8 cellular contexts compared by ENCODE assay signal in the genomic region with DNA sequence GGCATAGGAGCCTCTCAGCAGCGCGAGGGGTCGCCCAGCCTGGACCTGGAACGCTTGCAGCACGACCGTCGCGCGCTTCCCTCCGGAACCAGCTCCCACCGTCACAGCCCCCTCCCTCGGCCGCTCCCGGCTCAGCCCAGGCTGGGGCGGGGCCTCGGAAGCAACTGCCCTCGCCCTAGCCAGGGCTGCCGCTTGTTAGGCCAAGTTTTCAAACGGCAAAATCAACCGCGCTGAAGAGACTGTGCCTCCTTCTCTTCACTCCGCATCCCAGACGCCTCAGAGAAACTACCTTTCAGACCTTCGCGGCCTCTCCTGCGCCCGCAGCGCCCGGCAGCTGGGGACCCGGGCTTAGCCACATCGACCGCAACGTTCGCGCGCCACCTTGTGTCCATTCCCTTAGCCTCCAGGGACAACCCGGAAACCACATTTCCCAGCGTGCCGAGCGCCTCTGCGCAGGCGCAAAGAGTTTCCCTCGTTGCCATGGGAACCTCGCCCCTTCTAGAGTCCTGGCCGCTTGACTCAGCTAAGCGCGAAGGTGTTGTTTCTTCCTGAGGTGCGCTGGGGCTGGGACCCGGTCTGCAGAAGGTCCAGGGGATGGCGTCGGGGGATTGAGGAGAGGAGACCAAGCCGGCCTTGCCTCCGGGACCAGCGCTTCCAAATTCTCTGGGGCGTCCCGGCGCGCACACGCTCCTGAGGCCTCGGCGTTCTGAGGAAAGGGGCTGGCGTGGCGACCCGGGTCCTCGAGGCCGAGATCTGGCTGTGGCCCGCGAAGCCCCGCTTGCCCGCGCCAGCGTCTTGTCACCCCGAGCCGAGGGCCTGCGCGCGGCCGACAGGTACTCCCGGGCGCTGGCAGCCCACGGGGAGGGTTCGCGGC. TPM values are rescaled to one million over a fixed set of nuclear protein-coding genes. Genes with fewer than 3 reads are reported as not detected.
DNase-seq lines count a peak whose midpoint lies in the region; ATAC-seq, FAIRE-seq and TF ChIP-seq lines count a peak whose summit lies in the region.

No MANE protein-coding gene starts in this region.

- ATAC-seq in GM18870 (IDR thresholded peaks at IDR 0.05; ENCODE audit: unreplicated experiment), result peak; percentile 70
- peak; percentile 80 for ATAC-seq in HG03108 (IDR thresholded peaks at IDR 0.05; ENCODE audit: unreplicated experiment)

- intact Hi-C loops in breast epithelium (cut with DNase I; ENCODE audit: low total_unique reads), result loop anchor here (10.0 kb wide), 1 partner anchor 1153 kb away; no protein-coding TSS in a partner anchor

- H3K27ac ChIP-seq in VCaP (peak overlapping the region; percentile 95), breast epithelium (peak overlapping the region; percentile 94), small intestine (ENCODE audit: low read depth in 1 of 2, low read length in 1 of 2) (peak overlapping the region; percentile 83 to 86)

- H3K4me3 ChIP-seq in breast epithelium (peak overlapping the region; percentile 56 to 97 (median 74)), small intestine (ENCODE audit: low read depth in 1 of 2, low read length in 2 of 2) (peak overlapping the region; percentile 63 to 78)

- H3K27me3 ChIP-seq in breast epithelium, result no peaks in the 10 kb centered on the region
- no peaks in the 10 kb centered on the region for H3K27me3 ChIP-seq in small intestine (ENCODE audit: control insufficient read depth in 2 of 2, insufficient read depth in 2 of 2, low read length in 2 of 2)

- whole genome bisulfite sequencing in small intestine, 3 donors, result 0% methylated on average over 56 to 83 of the region's 83 CpGs

- no peaks in the 10 kb centered on the region for H3K36me3 ChIP-seq in breast epithelium
- no peaks in the 10 kb centered on the region for H3K36me3 ChIP-seq in small intestine (ENCODE audit: control insufficient read depth in 2 of 2, insufficient read depth in 2 of 2, low read length in 2 of 2)

- H3K9me3 ChIP-seq in breast epithelium, result no peaks in the 10 kb centered on the region
- H3K9me3 ChIP-seq in small intestine (ENCODE audit: control insufficient read depth, low read depth), result no peaks in the 10 kb centered on the region

- H3K4me1 ChIP-seq in breast epithelium (peaks cover 6 to 19% of the 10 kb centered on the region in 2 donors), small intestine (ENCODE audit: control insufficient read depth in 2 of 2, insufficient read depth in 1 of 2, low read depth in 1 of 2, low read length in 1 of 2) (peaks cover 0 to 2% of the 10 kb centered on the region in 2 donors)

- TF ChIP-seq POLR2A in breast epithelium (IDR thresholded peaks at IDR 0.05), result peak; percentile 43

- FAIRE-seq in small intestine (lab: Jason Lieb, UNC), result no peak

- TF ChIP-seq CTCF in VCaP (conservative IDR thresholded peaks at IDR 0.05) (peak; percentile 100), breast epithelium (IDR thresholded peaks at IDR 0.05) (peak; percentile 91 to 100 (median 99))

- DNase-seq in AG08395 (ENCODE audit: low spot score) (peak; percentile 99), NCI-H2171 treated with DMSO at 0.1 percent for 48 hours (lab: John Stamatoyannopoulos, UW) (peak; percentile 95), breast epithelium (ENCODE audit: low spot score in 2 of 2) (peak; percentile 94 to 97), iPS-NIHi11 (ENCODE audit: low spot score) (peak; percentile 98), small intestine (peak; percentile 97)

RNA-seq across cellular contexts. Expression of a gene that starts 14.3 kb away (rescaled TPM):
- total RNA-seq in breast epithelium, result 10 to 100 TPM; 28.8 to 55.2 (median 34.4) TPM
- 10 to 100 TPM; 27.5 to 55.2 (median 29.7) TPM for polyA plus RNA-seq in small intestine

RNA-seq across cellular contexts. Expression of a gene that starts 28.5 kb away (rescaled TPM):
- 10 to 100 TPM; 23.7 to 51.8 (median 40.7) TPM for total RNA-seq in breast epithelium
- polyA plus RNA-seq in small intestine, result 10 to 100 TPM in 2 of 3 donors, 1 to 10 TPM in 1; 7.8 to 24.1 (median 16.2) TPM

RNA-seq across cellular contexts. Expression of a gene that starts 35.7 kb away (rescaled TPM):
- total RNA-seq in breast epithelium, result 10 to 100 TPM; 48.7 to 91.5 (median 69.2) TPM
- polyA plus RNA-seq in small intestine, result 100 to 1,000 TPM; 153 to 492 (median 467) TPM

RNA-seq across cellular contexts. Expression of a gene that starts 51.3 kb away (rescaled TPM):
- 10 to 100 TPM; 41.1 to 52.8 (median 52.1) TPM for total RNA-seq in breast epithelium
- polyA plus RNA-seq in small intestine, result 100 to 1,000 TPM in 2 of 3 donors, 10 to 100 TPM in 1; 97.4 to 153 (median 106) TPM

RNA-seq across cellular contexts. Expression of a gene that starts 55.8 kb away (rescaled TPM):
- total RNA-seq in breast epithelium, result 10 to 100 TPM in 2 of 3 donors, 1 to 10 TPM in 1; 3.2 to 11.1 (median 10.2) TPM
- 1 to 10 TPM in 2 of 3 donors, not detected in 1; 1.4 to 3.0 TPM for polyA plus RNA-seq in small intestine

Comparison
In these comparisons a context has a peak if more than half of its experiments do, and no peak if none do; other contexts are left out.
1. Peak in every context shown above with its lines: DNase-seq, ATAC-seq, H3K4me3 ChIP-seq and H3K27ac ChIP-seq.